Comparison of ENCODE assay signal across 29 cellular contexts in genomic region chr12:22925593-22925992, GRCh38.
DNase-seq lines count a peak whose midpoint lies in the region; ATAC-seq, FAIRE-seq and TF ChIP-seq lines count a peak whose summit lies in the region.
"Had no signal": no experiment of that assay in that cellular context is flagged by ENCODE, and none has a peak within 500 bp of the region (broad histone marks: within the 10 kb centered on the region; RNA-seq: fewer than 3 reads in every experiment).

No MANE protein-coding gene starts in this region.

- CTCF ChIA-PET in HepG2 (lab: Yijun Ruan, JAX; ENCODE audit: low intra/inter-chr PET ratio, low total read pairs): no interaction called here

- H3K36me3 Mint-ChIP-seq in H9 (ENCODE audit: insufficient read depth in 1 of 3, low read depth in 3 of 3) (no peaks in the 10 kb centered on the region), endodermal cell (ENCODE audit: low read depth) (peaks cover 50% of the 10 kb centered on the region)
- H3K36me3 Mint-ChIP-seq: CD14-positive monocyte; CD4-positive, alpha-beta memory T cell; CD4-positive, CD25-positive, alpha-beta regulatory T cell; CD8-positive, alpha-beta memory T cell had no signal

- no peaks in the 10 kb centered on the region for H3K79me2 ChIP-seq in H9 (ENCODE audit: insufficient read depth, low read length)
- no peaks in the 10 kb centered on the region for H3K79me2 ChIP-seq in mesendoderm (ENCODE audit: control insufficient read depth, insufficient read depth, low read length)
- H3K79me2 ChIP-seq in HepG2 (ENCODE audit: insufficient read depth, low read length): no peaks in the 10 kb centered on the region

- no peak overlapping the region for H3K9ac ChIP-seq in H9 (ENCODE audit: extremely low read depth, insufficient read length, low read length)
- peak overlapping the region; percentile 29 for H3K9ac ChIP-seq in endodermal cell (ENCODE audit: extremely low read depth, low read length, poor library complexity, severe bottlenecking)
- no peak overlapping the region for H3K9ac ChIP-seq in mesendoderm (ENCODE audit: low read length)
- no peak overlapping the region for H3K9ac ChIP-seq in HepG2 (ENCODE audit: insufficient read depth, low read depth, low read length)
- H3K9ac ChIP-seq: BLaER1 had no signal

- H3K4ac ChIP-seq in H9 (ENCODE audit: low read depth, low read length): no peak overlapping the region
- peak overlapping the region; percentile 98 for H3K4ac ChIP-seq in mesendoderm (ENCODE audit: low read depth, low read length)

- no peak overlapping the region for H2BK12ac ChIP-seq in H9 (ENCODE audit: insufficient read length, low read depth, low read length)

- H3K79me1 ChIP-seq in H9 (ENCODE audit: insufficient read depth, low read depth, low read length, poor library complexity, severe bottlenecking) (no peaks in the 10 kb centered on the region), mesendoderm (ENCODE audit: low read length) (no peaks in the 10 kb centered on the region)

- H3K56ac ChIP-seq in H9 (ENCODE audit: insufficient read length, low read depth, low read length) (no peak overlapping the region), mesendoderm (ENCODE audit: low read length) (peak overlapping the region; percentile 68)

- H2BK5ac ChIP-seq in H9 (ENCODE audit: insufficient read length, low read length): no peak overlapping the region
- peak overlapping the region; percentile 99 for H2BK5ac ChIP-seq in mesendoderm (ENCODE audit: low read length)

- H3K4me1 ChIP-seq in H9 (ENCODE audit: insufficient read depth, low read length) (no peaks in the 10 kb centered on the region; the same call in 1 of the 2 replicates), endodermal cell (ENCODE audit: control insufficient read depth, insufficient read depth, low read length) (peaks cover 27% of the 10 kb centered on the region), mesendoderm (ENCODE audit: control insufficient read depth, low read depth, low read length) (peaks cover 8% of the 10 kb centered on the region), small intestine (ENCODE audit: control insufficient read depth in 2 of 2, insufficient read depth in 1 of 2, low read depth in 1 of 2, low read length in 1 of 2) (no peaks in the 10 kb centered on the region), HepG2 (ENCODE audit: insufficient read depth, low read length) (no peaks in the 10 kb centered on the region)
- H3K4me1 ChIP-seq: BE2C, BLaER1 had no signal

- H2BK20ac ChIP-seq in H9 (ENCODE audit: low read depth, low read length, poor library complexity, severe bottlenecking): no peak overlapping the region

- in situ Hi-C loops in HepG2 (cut with HindIII; ENCODE audit: extremely low pct_ligation_motif_present, low pct_unique_long_range_greater_than_20kb): no loop called here

- H2BK120ac ChIP-seq in H9 (ENCODE audit: low read depth, low read length, poor library complexity, severe bottlenecking): no peak overlapping the region
- peak overlapping the region; percentile 100 for H2BK120ac ChIP-seq in mesendoderm (ENCODE audit: low read depth, low read length)

- H3K23me2 ChIP-seq in H9 (ENCODE audit: insufficient read length, low read depth, low read length, poor library complexity, severe bottlenecking): no peaks in the 10 kb centered on the region

- H3K4me2 ChIP-seq in H9 (ENCODE audit: insufficient read depth, insufficient read length, low read length): no peak overlapping the region
- H3K4me2 ChIP-seq in mesendoderm (ENCODE audit: low read length): no peak overlapping the region
- H3K4me2 ChIP-seq in HepG2 (ENCODE audit: low read depth, low read length): no peak overlapping the region
- H3K4me2 ChIP-seq: BLaER1 had no signal

- TF ChIP-seq POLR2A in GM12892 (IDR thresholded peaks at IDR 0.05; ENCODE audit: low read depth, low read length) (no peak), HepG2 (IDR thresholded peaks at IDR 0.05; ENCODE audit: insufficient read depth in 1 of 2, low read depth in 2 of 2, low read length in 2 of 2) (no peak)

- no peak overlapping the region; a peak in 1 of 5 replicates for H3K4me3 Mint-ChIP-seq in H9
- H3K4me3 Mint-ChIP-seq in endodermal cell: peak overlapping the region; percentile 7
- H3K4me3 Mint-ChIP-seq: CD14-positive monocyte; CD4-positive, alpha-beta memory T cell; CD4-positive, CD25-positive, alpha-beta regulatory T cell; CD8-positive, alpha-beta memory T cell had no signal

- H3K27ac ChIP-seq in H9 (ENCODE audit: insufficient read length, low read depth, low read length) (no peak overlapping the region), endodermal cell (ENCODE audit: low read depth, low read length) (peak overlapping the region; percentile 0), mesendoderm (ENCODE audit: low read depth, low read length) (peak overlapping the region; percentile 89), small intestine (ENCODE audit: low read depth in 1 of 2, low read length in 1 of 2) (no peak overlapping the region), HepG2 (ENCODE audit: extremely low read length, insufficient read depth, low read length) (no peak overlapping the region)
- H3K27ac ChIP-seq: BLaER1 had no signal

- TF ChIP-seq CTCF in H9 (conservative IDR thresholded peaks at IDR 0.05): no peak
- TF ChIP-seq CTCF in endodermal cell (conservative IDR thresholded peaks at IDR 0.05): no peak
- TF ChIP-seq CTCF in HepG2 (CRISPR knock-in tag; IDR thresholded peaks at IDR 0.05): no peak

- peak overlapping the region in 2 of 3 experiments; percentile 16 to 46; a peak in 2 of 7 replicates for H3K27ac Mint-ChIP-seq in H9
- peak overlapping the region; percentile 81 for H3K27ac Mint-ChIP-seq in endodermal cell
- H3K27ac Mint-ChIP-seq: CD14-positive monocyte; CD4-positive, alpha-beta memory T cell; CD4-positive, CD25-positive, alpha-beta regulatory T cell; CD8-positive, alpha-beta memory T cell had no signal

- H3K18ac ChIP-seq in H9 (ENCODE audit: insufficient read length, low read depth, low read length) (no peak overlapping the region), mesendoderm (ENCODE audit: low read length) (peak overlapping the region; percentile 98)

- no peak for TF ChIP-seq RAD21 in HepG2 (CRISPR knock-in tag; IDR thresholded peaks at IDR 0.05)

- no peak overlapping the region for H3T11ph ChIP-seq in H9 (ENCODE audit: low read length)

- FAIRE-seq in small intestine (lab: Jason Lieb, UNC): no peak
- FAIRE-seq in GM12892 (lab: Jason Lieb, UNC): no peak
- no peak for FAIRE-seq in HepG2 (lab: Jason Lieb, UNC)
- FAIRE-seq: A204.1, G401.6, GM12891, GM18507 had no signal

- no peak overlapping the region for H2AK5ac ChIP-seq in H9 (ENCODE audit: insufficient read length, low read length)
- H2AK5ac ChIP-seq in mesendoderm (ENCODE audit: low read length): peak overlapping the region; percentile 43

- no TSS peak for BruUV-seq in HepG2 (replicated peaks; lab: Mats Ljungman, UMichigan)

- no peak for TF ChIP-seq EP300 in HepG2 (IDR thresholded peaks at IDR 0.05; ENCODE audit: low read depth in 2 of 2, low read length in 2 of 2)
- TF ChIP-seq EP300 in HepG2 (CRISPR knock-in tag; IDR thresholded peaks at IDR 0.05; ENCODE audit: borderline replicate concordance): no peak

- intact Hi-C loops in HepG2 (cut with micrococcal nuclease; ENCODE audit: unreplicated experiment): no loop called here

- DNase-seq in H9 (no peak), endodermal cell (peak; percentile 75), mesendoderm (peak; percentile 77), small intestine (peak; percentile 24), GM12892 (ENCODE audit: insufficient read length) (no peak), HepG2 (ENCODE audit: low spot score) (no peak), Kasumi-1 (lab: John Stamatoyannopoulos, UW) (no peak)
- DNase-seq: 8988T; ACHN; BE2C; C1 segment of cervical spinal cord; CD4-positive, alpha-beta memory T cell; CD4-positive, CD25-positive, alpha-beta regulatory T cell; CD8-positive, alpha-beta memory T cell; COR-L47; DMS 273 treated with DMSO at 0.1 percent for 48 hours; DMS153; DMS53; DMS79; DND-41; EL; GF-D8 had no signal

- H3K4me3 ChIP-seq in endodermal cell (ENCODE audit: low read length) (no peak overlapping the region), mesendoderm (ENCODE audit: low read length) (no peak overlapping the region), small intestine (ENCODE audit: low read depth in 1 of 2, low read length in 2 of 2) (no peak overlapping the region), HepG2 (replicated peaks in 1 of 3; ENCODE audit: insufficient read depth in 1 of 3, low read depth in 2 of 3, low read length in 3 of 3) (no peak overlapping the region)
- H3K4me3 ChIP-seq: BLaER1 had no signal

- H2AFZ ChIP-seq in H9 (ENCODE audit: low read length): no peak overlapping the region
- H2AFZ ChIP-seq in HepG2 (ENCODE audit: low read length): no peak overlapping the region

- WGBS in H9 (ENCODE audit: extremely low coverage, insufficient read length, low lambda C conversion rate): no CpG with 5 or more reads among the region's 2 CpGs
- WGBS in endodermal cell (ENCODE audit: insufficient coverage in 1 of 2, insufficient read length in 1 of 2), 2 experiments: 56 to 67% methylated on average over 1 to 2 of the region's 2 CpGs
- no CpG with 5 or more reads among the region's 2 CpGs for WGBS in mesendoderm (ENCODE audit: extremely low coverage, insufficient coverage, low lambda C conversion rate)
- 17 to 43% (median 33%) methylated on average over 2 of the region's 2 CpGs for WGBS in small intestine, 3 donors
- 2% methylated on average over 2 of the region's 2 CpGs for WGBS in HepG2 (ENCODE audit: low lambda C conversion rate)

- ATAC-seq in HG02970 (IDR thresholded peaks at IDR 0.05; ENCODE audit: low FRiP score, unreplicated experiment): no peak
- no peak for ATAC-seq in HepG2

- H2BK15ac ChIP-seq in H9 (ENCODE audit: low read depth, low read length) (no peak overlapping the region), mesendoderm (replicated peaks; ENCODE audit: low read depth) (no peak overlapping the region)

- POLR2A ChIA-PET in HepG2 (lab: Yijun Ruan, JAX): no interaction called here

- H3K9me3 ChIP-seq in H9 (ENCODE audit: control insufficient read depth, low read depth, low read length): no peaks in the 10 kb centered on the region
- no peaks in the 10 kb centered on the region for H3K9me3 ChIP-seq in endodermal cell (ENCODE audit: control insufficient read depth, low read length)
- no peaks in the 10 kb centered on the region for H3K9me3 ChIP-seq in small intestine (ENCODE audit: control insufficient read depth, low read depth)
- no peaks in the 10 kb centered on the region for H3K9me3 ChIP-seq in HepG2 (ENCODE audit: low read length)
- H3K9me3 ChIP-seq: BE2C, BLaER1 had no signal

- no peak overlapping the region for H3K23ac ChIP-seq in H9 (ENCODE audit: insufficient read length, low read depth, low read length)
- no peak overlapping the region for H3K23ac ChIP-seq in mesendoderm (ENCODE audit: low read length)

- no peak overlapping the region for H4K91ac ChIP-seq in H9 (ENCODE audit: insufficient read length, low read depth, low read length)

- no peak overlapping the region for H3K14ac ChIP-seq in H9 (ENCODE audit: insufficient read depth, low read length)

- H4K5ac ChIP-seq in H9 (ENCODE audit: insufficient read length, low read depth, low read length) (no peak overlapping the region), mesendoderm (ENCODE audit: low read length) (no peak overlapping the region)

- H4K8ac ChIP-seq in H9 (replicated peaks; ENCODE audit: insufficient read length, low read depth, low read length) (no peak overlapping the region), mesendoderm (ENCODE audit: low read depth, low read length) (no peak overlapping the region)

- H3K27me3 Mint-ChIP-seq in H9 (ENCODE audit: low read depth) (no peaks in the 10 kb centered on the region), endodermal cell (ENCODE audit: insufficient read depth) (no peaks in the 10 kb centered on the region)
- H3K27me3 Mint-ChIP-seq: CD4-positive, alpha-beta memory T cell; CD4-positive, CD25-positive, alpha-beta regulatory T cell; CD8-positive, alpha-beta memory T cell had no signal

- no peaks in the 10 kb centered on the region for H3K9me3 Mint-ChIP-seq in H9
- no peaks in the 10 kb centered on the region for H3K9me3 Mint-ChIP-seq in endodermal cell
- H3K9me3 Mint-ChIP-seq: CD8-positive, alpha-beta memory T cell had no signal

- H3K27me3 ChIP-seq in H9 (ENCODE audit: insufficient read depth, low read length) (no peaks in the 10 kb centered on the region), endodermal cell (ENCODE audit: control insufficient read depth, insufficient read depth, low read length, poor library complexity, severe bottlenecking) (no peaks in the 10 kb centered on the region), mesendoderm (ENCODE audit: insufficient read depth, low read length, poor library complexity) (no peaks in the 10 kb centered on the region), small intestine (ENCODE audit: control insufficient read depth in 2 of 2, insufficient read depth in 2 of 2, low read length in 2 of 2) (no peaks in the 10 kb centered on the region), HepG2 (ENCODE audit: control insufficient read depth in 1 of 2, insufficient read depth in 2 of 2, low read length in 2 of 2) (no peaks in the 10 kb centered on the region)
- H3K27me3 ChIP-seq: BE2C, BLaER1 had no signal

- H3K36me3 ChIP-seq in endodermal cell (ENCODE audit: control insufficient read depth, insufficient read depth, low read length) (peaks cover 55% of the 10 kb centered on the region), mesendoderm (ENCODE audit: control insufficient read depth, insufficient read depth, low read length) (no peaks in the 10 kb centered on the region), small intestine (ENCODE audit: control insufficient read depth in 2 of 2, insufficient read depth in 2 of 2, low read length in 2 of 2) (no peaks in the 10 kb centered on the region), HepG2 (replicated peaks in 1 of 2; ENCODE audit: control insufficient read depth in 1 of 2, insufficient read depth in 2 of 2, low read length in 2 of 2) (no peaks in the 10 kb centered on the region)
- H3K36me3 ChIP-seq: BE2C, BLaER1 had no signal

- H3K4me1 Mint-ChIP-seq in H9 (peaks cover 39% of the 10 kb centered on the region in 2 experiments), endodermal cell (peaks cover 74% of the 10 kb centered on the region)
- H3K4me1 Mint-ChIP-seq: CD14-positive monocyte; CD4-positive, alpha-beta memory T cell; CD4-positive, CD25-positive, alpha-beta regulatory T cell; CD8-positive, alpha-beta memory T cell had no signal

- H4K20me1 ChIP-seq in H9 (ENCODE audit: control insufficient read depth, insufficient read depth, insufficient read length) (no peaks in the 10 kb centered on the region), HepG2 (ENCODE audit: insufficient read depth, low read length) (no peaks in the 10 kb centered on the region)
- H4K20me1 ChIP-seq: BLaER1 had no signal

Comparison
In these comparisons a context has a peak if more than half of its experiments do, and no peak if none do; other contexts are left out.
1. DNase-seq: peak in endodermal cell (single experiment), mesendoderm (single experiment) and small intestine (single experiment); none in H9 (single experiment), GM12892 (single experiment), HepG2 (single experiment) and Kasumi-1 (0 of 2).
2. H3K27ac ChIP-seq: peak in endodermal cell (single experiment) and mesendoderm (single experiment); none in H9 (single experiment), small intestine (0 of 2) and HepG2 (single experiment).